Comparison of ENCODE assay signal across 1 cellular context in genomic region chr10:74099836-74100235, GRCh38.
TF ChIP-seq lines count a peak whose summit lies in the region.

No MANE protein-coding gene starts in this region.

TF ChIP-seq in GM12891, 5 proteins besides CTCF, POLR2A, EP300 and RAD21:
- TF ChIP-seq POLR2AphosphoS5 (IDR thresholded peaks at IDR 0.05; ENCODE audit: low read depth, low read length) (no peak), POU2F2 (IDR thresholded peaks at IDR 0.05; ENCODE audit: low read depth, low read length) (no peak), TAF1 (IDR thresholded peaks at IDR 0.05; ENCODE audit: low read depth, low read length) (no peak), SPI1 (IDR thresholded peaks at IDR 0.05; ENCODE audit: low read depth, low read length) (no peak), PAX5 (IDR thresholded peaks at IDR 0.05; ENCODE audit: insufficient read depth, low read length, severe bottlenecking) (no peak)
